ENCODE assay signal across 8 cellular contexts in the genomic region with DNA sequence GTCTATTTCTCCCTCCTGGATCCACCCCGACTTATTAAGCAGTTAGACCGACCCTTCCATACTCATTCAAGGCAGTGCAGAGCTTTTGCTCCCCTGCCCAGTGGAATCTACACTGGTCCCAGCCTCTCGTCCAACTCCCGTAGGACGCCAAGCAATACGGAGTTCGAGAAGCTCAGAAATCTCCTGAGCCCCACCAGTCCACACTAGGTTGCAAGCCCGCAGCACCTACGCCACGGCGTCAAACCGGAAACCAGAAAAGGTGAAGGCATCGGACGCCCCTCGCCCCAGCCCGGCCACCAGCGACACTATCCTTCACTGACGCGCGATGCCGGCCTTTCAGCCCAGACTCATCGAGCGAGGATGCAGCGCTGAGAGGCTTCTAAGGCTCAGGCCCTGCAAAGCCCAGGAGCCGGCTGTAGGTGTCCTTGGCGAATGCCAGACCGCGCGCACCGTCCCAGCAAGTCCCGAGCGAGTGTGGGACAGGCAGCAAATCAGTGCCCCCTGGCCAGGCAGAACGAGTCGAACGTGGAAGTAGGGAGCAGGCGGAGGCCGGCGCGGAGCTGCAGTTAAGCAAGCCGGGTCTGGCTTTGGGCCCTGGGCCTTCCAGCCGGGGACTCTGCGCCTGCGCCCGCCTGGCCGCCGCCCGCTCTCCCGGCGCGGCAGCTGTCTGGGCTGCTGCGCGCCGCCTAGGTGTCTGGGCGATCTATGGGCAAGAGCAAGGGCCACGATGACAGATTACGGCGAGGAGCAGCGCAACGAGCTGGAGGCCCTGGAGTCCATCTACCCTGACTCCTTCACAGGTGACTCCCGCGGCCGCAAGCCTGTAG. TPM values are rescaled to one million over a fixed set of nuclear protein-coding genes. Genes with fewer than 3 reads are reported as not detected.
DNase-seq lines count a peak whose midpoint lies in the region; TF ChIP-seq lines count a peak whose summit lies in the region.

A gene with protein sequence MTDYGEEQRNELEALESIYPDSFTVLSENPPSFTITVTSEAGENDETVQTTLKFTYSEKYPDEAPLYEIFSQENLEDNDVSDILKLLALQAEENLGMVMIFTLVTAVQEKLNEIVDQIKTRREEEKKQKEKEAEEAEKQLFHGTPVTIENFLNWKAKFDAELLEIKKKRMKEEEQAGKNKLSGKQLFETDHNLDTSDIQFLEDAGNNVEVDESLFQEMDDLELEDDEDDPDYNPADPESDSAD (plus strand): TSS at position 649 of the 827 bp plus-strand sequence. CDS start 79 bp downstream, at position 728.

- H2AK5ac ChIP-seq in neuronal stem cell (ENCODE audit: low read depth, low read length), result no peak within 1 kb of the TSS

- H2BK5ac ChIP-seq in neuronal stem cell (ENCODE audit: low read length), result no peak within 1 kb of the TSS

- peak within 1 kb of the TSS; percentile 66 for H3K4me2 ChIP-seq in neuronal stem cell (ENCODE audit: insufficient read depth, low read length, poor library complexity, severe bottlenecking)

- H3K4me3 ChIP-seq in neuronal stem cell (ENCODE audit: low read length in 2 of 2), result peak within 1 kb of the TSS; percentile 95

- peak within 1 kb of the TSS; percentile 93 for H3K18ac ChIP-seq in neuronal stem cell (ENCODE audit: low read length)

- no peak within 1 kb of the TSS for H3K4ac ChIP-seq in neuronal stem cell (ENCODE audit: low read length)

- peak within 1 kb of the TSS; percentile 83 for H3K27ac ChIP-seq in neuronal stem cell (replicated peaks; ENCODE audit: low read length)

- no peak within 1 kb of the TSS for H3K14ac ChIP-seq in neuronal stem cell (ENCODE audit: low read length)

- POLR2A ChIA-PET in HEK293T (lab: Yijun Ruan, JAX), result interaction anchor here (0.6 to 2.7 kb wide), 30 partner anchors 8 to 470 kb away, joined by 3 to 20 read pairs (median 3); partner anchors contain the start of genes CALHM4, CALHM5, DSE and FAM162B

- H3K27me3 ChIP-seq in neuronal stem cell (ENCODE audit: control insufficient read depth in 3 of 3, insufficient read depth in 3 of 3, low read depth in 1 of 3, low read length in 3 of 3), result no peaks in the 10 kb centered on the region

- H4K91ac ChIP-seq in neuronal stem cell (ENCODE audit: low read depth, low read length, poor library complexity), result no peak within 1 kb of the TSS

- in situ Hi-C loops in SK-MEL-5 (cut with HindIII; ENCODE audit: low pct_unique_long_range_greater_than_20kb, low sequenced_read_pairs), result no loop called here

- H3K4me1 ChIP-seq in neuronal stem cell (ENCODE audit: control insufficient read depth in 2 of 2, insufficient read depth in 1 of 2, low read depth in 1 of 2, low read length in 2 of 2), result peaks cover 3 to 4% of the 10 kb centered on the region in 2 donors

- no peaks in the 10 kb centered on the region for H3K79me1 ChIP-seq in neuronal stem cell (ENCODE audit: low read depth, low read length)

- no peak within 1 kb of the TSS for H2BK12ac ChIP-seq in neuronal stem cell (ENCODE audit: low read length)

- H4K8ac ChIP-seq in neuronal stem cell (ENCODE audit: low read depth, low read length), result no peak within 1 kb of the TSS

- DNase-seq in GM04503 (ENCODE audit: low read depth) (peak; percentile 96), HEK293T (ENCODE audit: extremely low spot score) (peak; percentile 98), MV-4-11 (lab: John Stamatoyannopoulos, UW) (peak; percentile 99), SK-MEL-5 (ENCODE audit: low read depth, low spot score) (peak; percentile 98), foreskin melanocyte (peak; percentile 99), neuronal stem cell (ENCODE audit: low spot score) (peak; percentile 98)
- DNase-seq in activated naive CD4-positive, alpha-beta T cell treated with Interleukin-2 at 50 U/mL for 16 hours, result peak; percentile 99

- no peaks in the 10 kb centered on the region for H3K9me3 ChIP-seq in neuronal stem cell (replicated peaks in 1 of 2; ENCODE audit: control insufficient read depth in 2 of 2, insufficient read depth in 1 of 2, low read depth in 1 of 2, low read length in 2 of 2)

- H2BK15ac ChIP-seq in neuronal stem cell (ENCODE audit: low read length), result no peak within 1 kb of the TSS

- H2AFZ ChIP-seq in neuronal stem cell (ENCODE audit: low read length), result peak within 1 kb of the TSS; percentile 94

- no peak within 1 kb of the TSS for H2BK120ac ChIP-seq in neuronal stem cell (ENCODE audit: low read depth, low read length)

- CTCF ChIA-PET in HEK293T (lab: Yijun Ruan, JAX), result interaction anchor here (0.6 to 2.4 kb wide), 4 partner anchors 10 to 302 kb away, joined by 4 to 13 read pairs (median 8); no protein-coding TSS in a partner anchor

- no CpG with 5 or more reads among the region's 62 CpGs for WGBS in neuronal stem cell (ENCODE audit: extremely low coverage in 2 of 2, insufficient read length in 2 of 2, insufficient replicate concordance in 1 of 2), 2 donors

- H3K36me3 ChIP-seq in neuronal stem cell (replicated peaks in 1 of 2; ENCODE audit: control insufficient read depth in 2 of 2, insufficient read depth in 2 of 2, low read length in 2 of 2), result peaks cover 0 to 23% of the 10 kb centered on the region in 2 donors

- no peak for TF ChIP-seq CTCF in subcutaneous adipose tissue (IDR thresholded peaks at IDR 0.05; ENCODE audit: low read depth)

- H3K9ac ChIP-seq in neuronal stem cell (ENCODE audit: low read depth, low read length, poor library complexity), result peak within 1 kb of the TSS; percentile 95

- H3K23ac ChIP-seq in neuronal stem cell (ENCODE audit: low read depth, low read length, poor library complexity), result peak within 1 kb of the TSS; percentile 50

TF ChIP-seq in HEK293T, 16 proteins besides CTCF, POLR2A, EP300 and RAD21:
- TF ChIP-seq TARDBP (IDR thresholded peaks at IDR 0.05) (no peak), FOXM1 (IDR thresholded peaks at IDR 0.05; ENCODE audit: borderline replicate concordance) (peak; percentile 97), CTBP1 (IDR thresholded peaks at IDR 0.05; ENCODE audit: borderline replicate concordance) (peak; percentile 55; the same call in 1 of the 2 replicates), ELF4 (IDR thresholded peaks at IDR 0.05) (peak; percentile 66; the same call in 1 of the 2 replicates), L3MBTL2 (conservative IDR thresholded peaks at IDR 0.05) (peak; percentile 58; the same call in 1 of the 2 replicates), FOXK2 (IDR thresholded peaks at IDR 0.05) (no peak), NFRKB (IDR thresholded peaks at IDR 0.05) (no peak), HDGF (IDR thresholded peaks at IDR 0.05; ENCODE audit: borderline replicate concordance) (no peak), ARNT (IDR thresholded peaks at IDR 0.05) (no peak)
- TF ChIP-seq, protein P1, sequence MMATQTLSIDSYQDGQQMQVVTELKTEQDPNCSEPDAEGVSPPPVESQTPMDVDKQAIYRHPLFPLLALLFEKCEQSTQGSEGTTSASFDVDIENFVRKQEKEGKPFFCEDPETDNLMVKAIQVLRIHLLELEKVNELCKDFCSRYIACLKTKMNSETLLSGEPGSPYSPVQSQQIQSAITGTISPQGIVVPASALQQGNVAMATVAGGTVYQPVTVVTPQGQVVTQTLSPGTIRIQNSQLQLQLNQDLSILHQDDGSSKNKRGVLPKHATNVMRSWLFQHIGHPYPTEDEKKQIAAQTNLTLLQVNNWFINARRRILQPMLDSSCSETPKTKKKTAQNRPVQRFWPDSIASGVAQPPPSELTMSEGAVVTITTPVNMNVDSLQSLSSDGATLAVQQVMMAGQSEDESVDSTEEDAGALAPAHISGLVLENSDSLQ (IDR thresholded peaks at IDR 0.05), result no peak; the same call in 1 of the 2 replicates

RNA-seq across cellular contexts. Expression of the gene that starts here (rescaled TPM):
- total RNA-seq in SK-MEL-5 (2014; rRNA removed; shearing (Covaris generic)), result 53.8 and 57.2 TPM in 2 replicates
- polyA plus RNA-seq in SK-MEL-5 (2015; cell fraction: cytosol; rRNA removed), result 23.2 and 23.4 TPM in 2 replicates
- 5.6 and 6.6 TPM in 2 replicates for polyA plus RNA-seq in SK-MEL-5 (2015; cell fraction: nucleus; rRNA removed)
- polyA plus RNA-seq in neuronal stem cell (2013, experiment 1 of 2), result 126 TPM
- 134 TPM for polyA plus RNA-seq in neuronal stem cell (2013, experiment 2 of 2)
- 10 to 100 TPM; 42.2 to 70.6 (median 50.4) TPM for total RNA-seq in subcutaneous adipose tissue

Comparison
In these comparisons a context has a peak if more than half of its experiments do, and no peak if none do; other contexts are left out.
1. Peak in every context shown above with its lines: DNase-seq, H3K4me3 ChIP-seq and H3K27ac ChIP-seq.